19 cellular contexts compared by ENCODE assay signal in genomic region chr12:90404071-90404470, GRCh38.
DNase-seq lines count a peak whose midpoint lies in the region; ATAC-seq and TF ChIP-seq lines count a peak whose summit lies in the region.
"Had no signal": no experiment of that assay in that cellular context is flagged by ENCODE, and none has a peak within 500 bp of the region (broad histone marks: within the 10 kb centered on the region; RNA-seq: fewer than 3 reads in every experiment).

No MANE protein-coding gene starts in this region.

- POLR2A ChIA-PET in RWPE1 (lab: Yijun Ruan, JAX; ENCODE audit: low non-redundant PET), result no interaction called here

- H3K27ac Mint-ChIP-seq in glutamatergic neuron (ENCODE audit: unreplicated experiment), result no peak overlapping the region
- H3K27ac Mint-ChIP-seq: activated CD4-positive, alpha-beta T cell treated with anti-CD3 and anti-CD28 coated beads, Interleukin-2, amount 10 ng/mL, durations not matched to agents 7 days and 5 days; CD4-positive, alpha-beta memory T cell; progenitor cell of endocrine pancreas had no signal

- peaks cover 5% of the 10 kb centered on the region for H3K36me3 Mint-ChIP-seq in glutamatergic neuron (ENCODE audit: unreplicated experiment)
- H3K36me3 Mint-ChIP-seq: CD4-positive, alpha-beta memory T cell had no signal

- TF ChIP-seq CTCF in glutamatergic neuron (IDR thresholded peaks at IDR 0.05; ENCODE audit: partially characterized antibody, unreplicated experiment) (no peak), omental fat pad (IDR thresholded peaks at IDR 0.05) (no peak), RWPE1 (conservative IDR thresholded peaks at IDR 0.05; ENCODE audit: low read depth) (no peak)

- H3K4me3 Mint-ChIP-seq in glutamatergic neuron (ENCODE audit: unreplicated experiment), result no peak overlapping the region
- H3K4me3 Mint-ChIP-seq: activated CD4-positive, alpha-beta T cell treated with anti-CD3 and anti-CD28 coated beads, Interleukin-2, amount 10 ng/mL, durations not matched to agents 7 days and 5 days; CD4-positive, alpha-beta memory T cell had no signal

- DNase-seq in SKM-1 treated with dmso at 0.1 percent for 144 hours (lab: John Stamatoyannopoulos, UW; ENCODE audit: unreplicated experiment) (no peak), glutamatergic neuron (no peak), omental fat pad (ENCODE audit: low spot score) (no peak), RWPE1 (ENCODE audit: low spot score) (no peak)
- DNase-seq: activated CD4-positive, alpha-beta T cell treated with anti-CD3 and anti-CD28 coated beads, Interleukin-2, amount 10 ng/mL, durations not matched to agents 7 days and 5 days; dermis blood vessel endothelial cell; Kasumi-1; NCI-H2029; NCI-H774; Right ventricle myocardium superior; T-helper 9 cell had no signal

- CTCF ChIA-PET in RWPE1 (lab: Yijun Ruan, JAX), result no interaction called here

- ATAC-seq in GM18498 (IDR thresholded peaks at IDR 0.05; ENCODE audit: unreplicated experiment), result peak; percentile 90
- peak; percentile 79 for ATAC-seq in GM19395 (IDR thresholded peaks at IDR 0.05; ENCODE audit: unreplicated experiment)
- peak; percentile 64 for ATAC-seq in HG02798 (IDR thresholded peaks at IDR 0.05; ENCODE audit: poor library complexity, unreplicated experiment)
- peak; percentile 53 for ATAC-seq in HG03521 (IDR thresholded peaks at IDR 0.05; ENCODE audit: unreplicated experiment)
- no peak for ATAC-seq in omental fat pad (ENCODE audit: low FRiP score)

- peaks cover 2% of the 10 kb centered on the region for H3K27me3 Mint-ChIP-seq in glutamatergic neuron (ENCODE audit: unreplicated experiment)
- H3K27me3 Mint-ChIP-seq: activated CD4-positive, alpha-beta T cell treated with anti-CD3 and anti-CD28 coated beads, Interleukin-2, amount 10 ng/mL, durations not matched to agents 7 days and 5 days; progenitor cell of endocrine pancreas had no signal

- peaks cover 2% of the 10 kb centered on the region for H3K4me1 Mint-ChIP-seq in glutamatergic neuron (ENCODE audit: low read depth, unreplicated experiment)
- H3K4me1 Mint-ChIP-seq: activated CD4-positive, alpha-beta T cell treated with anti-CD3 and anti-CD28 coated beads, Interleukin-2, amount 10 ng/mL, durations not matched to agents 7 days and 5 days; CD4-positive, alpha-beta memory T cell had no signal

- no peaks in the 10 kb centered on the region for H3K9me3 Mint-ChIP-seq in glutamatergic neuron (ENCODE audit: unreplicated experiment)
- H3K9me3 Mint-ChIP-seq: activated CD4-positive, alpha-beta T cell treated with anti-CD3 and anti-CD28 coated beads, Interleukin-2, amount 10 ng/mL, durations not matched to agents 7 days and 5 days had no signal

- no peak overlapping the region for H3K27ac ChIP-seq in RWPE1
- H3K27ac ChIP-seq: hepatocyte, suprapubic skin had no signal
